ENCODE assay signal across 8 cellular contexts in the genomic region with DNA sequence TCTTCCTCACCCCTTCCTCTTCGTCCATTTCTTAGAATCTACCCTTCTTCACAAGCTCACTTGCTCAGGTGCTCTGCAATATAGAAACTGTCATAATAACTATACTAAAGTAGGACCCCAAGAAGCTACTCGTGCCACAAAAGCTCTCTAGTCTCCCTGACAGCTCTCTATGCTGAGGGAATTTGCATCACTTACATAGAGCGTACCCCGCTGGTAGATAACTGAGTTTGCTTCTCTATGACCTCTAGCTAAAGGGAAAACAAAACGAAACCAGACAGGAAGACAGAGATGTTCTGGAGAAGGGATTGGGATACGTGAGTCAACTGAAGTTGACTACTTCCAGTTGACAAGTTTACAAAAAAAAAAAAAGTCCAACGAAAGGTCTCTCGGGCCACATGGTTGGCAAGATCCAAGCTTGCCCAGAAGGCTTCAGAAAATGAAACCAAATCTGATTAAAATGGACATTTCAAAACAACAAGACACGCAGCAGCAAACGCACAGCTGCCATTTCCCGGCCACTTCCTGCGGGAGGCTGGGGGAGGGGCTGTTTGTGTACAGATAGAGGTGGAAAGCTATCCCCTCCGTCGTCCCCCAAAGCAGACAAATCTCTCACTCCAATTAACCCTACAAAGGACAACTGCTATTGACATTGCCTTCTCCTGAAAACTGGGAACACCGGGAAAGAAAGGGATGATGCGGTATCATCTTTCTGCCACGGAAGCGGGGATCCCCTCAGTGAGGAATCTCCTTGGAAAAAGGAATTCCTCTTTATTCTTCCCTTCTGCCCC. TPM values are rescaled to one million over a fixed set of nuclear protein-coding genes. Genes with fewer than 3 reads are reported as not detected.
DNase-seq lines count a peak whose midpoint lies in the region; ATAC-seq and TF ChIP-seq lines count a peak whose summit lies in the region.

No MANE protein-coding gene starts in this region.

- H3K4me3 Mint-ChIP-seq in natural killer cell treated with Interleukin-12 subunit alpha and Interleukin-12 subunit beta and Interleukin-15 and Interleukin-18, amount 100 ng/mL, for 72 hours = peak overlapping the region; percentile 90

- peaks cover 6% of the 10 kb centered on the region for H3K36me3 Mint-ChIP-seq in natural killer cell treated with Interleukin-12 subunit alpha and Interleukin-12 subunit beta and Interleukin-15 and Interleukin-18, amount 100 ng/mL, for 72 hours

- H3K9me3 Mint-ChIP-seq in natural killer cell treated with Interleukin-12 subunit alpha and Interleukin-12 subunit beta and Interleukin-15 and Interleukin-18, amount 100 ng/mL, for 72 hours = no peaks in the 10 kb centered on the region

- H3K27ac ChIP-seq in C4-2B (peak overlapping the region; percentile 94), tibial artery (peak overlapping the region; percentile 88 to 90)

- peaks cover 0 to 14% (median 4%) of the 10 kb centered on the region in 3 donors for H3K36me3 ChIP-seq in tibial artery

- peak; percentile 46 to 68 for ATAC-seq in natural killer cell treated with Interleukin-12 subunit alpha and Interleukin-12 subunit beta and Interleukin-15 and Interleukin-18, amount 100 ng/mL, for 72 hours
- ATAC-seq in HG03280 (IDR thresholded peaks at IDR 0.05; ENCODE audit: unreplicated experiment) = no peak

- intact Hi-C loops in tibial artery (cut with DNase I; ENCODE audit: low total_unique reads) = no loop called here

- H3K27me3 ChIP-seq in tibial artery = no peaks in the 10 kb centered on the region

- H3K4me3 ChIP-seq in fibroblast of the aortic adventitia (ENCODE audit: low read depth, low read length) (peak overlapping the region; percentile 73), tibial artery (peak overlapping the region; percentile 79 to 87)

- no peaks in the 10 kb centered on the region for H3K9me3 ChIP-seq in tibial artery

- peaks cover 0 to 80% (median 68%) of the 10 kb centered on the region in 4 donors for H3K4me1 ChIP-seq in tibial artery

- peak; percentile 58 for DNase-seq in H4 (ENCODE audit: low spot score)
- DNase-seq in activated effector memory CD4-positive, alpha-beta T cell treated with anti-CD3 and anti-CD28 coated beads, Interleukin-2, amount 50 U/mL, for 16 hours = peak; percentile 87
- DNase-seq in fibroblast of the aortic adventitia (ENCODE audit: low read depth) = peak; percentile 67
- DNase-seq in natural killer cell treated with Interleukin-12 subunit alpha and Interleukin-12 subunit beta and Interleukin-15 and Interleukin-18, amount 100 ng/mL, for 72 hours (ENCODE audit: low spot score) = peak; percentile 85
- DNase-seq in tibial artery = peak; percentile 78 to 80

- H3K27me3 Mint-ChIP-seq in natural killer cell treated with Interleukin-12 subunit alpha and Interleukin-12 subunit beta and Interleukin-15 and Interleukin-18, amount 100 ng/mL, for 72 hours = no peaks in the 10 kb centered on the region

- peak overlapping the region; percentile 82 to 94 for H3K27ac Mint-ChIP-seq in natural killer cell treated with Interleukin-12 subunit alpha and Interleukin-12 subunit beta and Interleukin-15 and Interleukin-18, amount 100 ng/mL, for 72 hours

- TF ChIP-seq CTCF in C4-2B (conservative IDR thresholded peaks at IDR 0.05) (no peak), fibroblast of the aortic adventitia (IDR thresholded peaks at IDR 0.05; ENCODE audit: insufficient read depth, low read length) (no peak), tibial artery (IDR thresholded peaks at IDR 0.05) (no peak)

- peaks cover 65 to 66% of the 10 kb centered on the region in 2 donors for H3K4me1 Mint-ChIP-seq in natural killer cell treated with Interleukin-12 subunit alpha and Interleukin-12 subunit beta and Interleukin-15 and Interleukin-18, amount 100 ng/mL, for 72 hours (ENCODE audit: low read depth in 2 of 2)

TF ChIP-seq in PFSK-1, 5 proteins besides CTCF, POLR2A, EP300 and RAD21:
- TF ChIP-seq TAF1 (IDR thresholded peaks at IDR 0.05; ENCODE audit: borderline replicate concordance, insufficient read depth, low read length) (0 out of 2 replicates have a peak, but pooled peaks have one; percentile 14), POLR2AphosphoS5 (IDR thresholded peaks at IDR 0.05; ENCODE audit: low read depth, low read length) (no peak), SIN3A (IDR thresholded peaks at IDR 0.05; ENCODE audit: borderline replicate concordance, insufficient read depth, low read length) (peak; percentile 94; the same call in 1 of the 2 replicates), REST (IDR thresholded peaks at IDR 0.05; ENCODE audit: insufficient read depth in 1 of 2, low read depth in 2 of 2, low read length in 2 of 2) (no peak)

RNA-seq across cellular contexts. Expression of gene BAZ2A, which starts 1.3 kb away (rescaled TPM):
- 22.2 and 28.4 TPM in 2 replicates for total RNA-seq in H4 (2014; rRNA removed; shearing (Covaris generic))
- polyA plus RNA-seq in PFSK-1 (2012; ENCODE audit: insufficient read length, low read depth) = 24.3 TPM
- total RNA-seq in fibroblast of the aortic adventitia (ENCODE audit: low replicate concordance) = 35.0 and 53.4 TPM in 2 replicates
- total RNA-seq in natural killer cell treated with Interleukin-12 subunit alpha and Interleukin-12 subunit beta and Interleukin-15 and Interleukin-18, amount 100 ng/mL, for 72 hours = 100 to 1,000 TPM; 140 to 153 TPM

RNA-seq across cellular contexts. Expression of gene ATP5F1B, which starts 16.9 kb away (rescaled TPM):
- total RNA-seq in H4 (2014; rRNA removed; shearing (Covaris generic)) = 765 and 888 TPM in 2 replicates
- polyA plus RNA-seq in PFSK-1 (2012; ENCODE audit: insufficient read length, low read depth) = 2,426 TPM
- 318 and 385 TPM in 2 replicates for total RNA-seq in fibroblast of the aortic adventitia (ENCODE audit: low replicate concordance)
- total RNA-seq in natural killer cell treated with Interleukin-12 subunit alpha and Interleukin-12 subunit beta and Interleukin-15 and Interleukin-18, amount 100 ng/mL, for 72 hours = 100 to 1,000 TPM; 663 to 739 TPM

RNA-seq across cellular contexts. Expression of gene PTGES3, which starts 59.2 kb away (rescaled TPM):
- total RNA-seq in H4 (2014; rRNA removed; shearing (Covaris generic)) = 139 and 202 TPM in 2 replicates
- 196 TPM for polyA plus RNA-seq in PFSK-1 (2012; ENCODE audit: insufficient read length, low read depth)
- total RNA-seq in fibroblast of the aortic adventitia (ENCODE audit: low replicate concordance) = 51.7 and 129 TPM in 2 replicates
- 100 to 1,000 TPM; 201 to 270 TPM for total RNA-seq in natural killer cell treated with Interleukin-12 subunit alpha and Interleukin-12 subunit beta and Interleukin-15 and Interleukin-18, amount 100 ng/mL, for 72 hours
